32 cellular contexts compared by ENCODE assay signal in genomic region chr6:159257846-159258245, GRCh38.
DNase-seq lines count a peak whose midpoint lies in the region; ATAC-seq and TF ChIP-seq lines count a peak whose summit lies in the region.
"Had no signal": no experiment of that assay in that cellular context is flagged by ENCODE, and none has a peak within 500 bp of the region (broad histone marks: within the 10 kb centered on the region; RNA-seq: fewer than 3 reads in every experiment).

No MANE protein-coding gene starts in this region.

- 68 to 85% methylated on average over 6 of the region's 6 CpGs for WGBS in aorta, 2 donors

- intact Hi-C loops in aorta (cut with DNase I), result loop anchor here (5.0 to 10.0 kb wide), 4 partner anchors 49 to 337 kb away; no protein-coding TSS in a partner anchor

- H3K9me3 ChIP-seq in aorta (ENCODE audit: control insufficient read depth, low read length), result no peaks in the 10 kb centered on the region
- H3K9me3 ChIP-seq: BLaER1, lower lobe of right lung, stomach, tibial artery had no signal

- H3K4me3 ChIP-seq in cardiac fibroblast (replicated peaks in 1 of 2; ENCODE audit: low read depth in 2 of 2, low read length in 2 of 2), result no peak overlapping the region
- H3K4me3 ChIP-seq in aorta (ENCODE audit: low read length in 2 of 2), result no peak overlapping the region
- H3K4me3 ChIP-seq: BLaER1, dorsolateral prefrontal cortex, K562, lower lobe of right lung, PC-9, stomach, tibial artery had no signal

- no peak overlapping the region for H3K27ac ChIP-seq in aorta (ENCODE audit: low read depth in 1 of 2, low read length in 2 of 2)
- H3K27ac ChIP-seq: BLaER1, dorsolateral prefrontal cortex, lower lobe of right lung, PC-9, stomach, tibial artery had no signal

- TF ChIP-seq CTCF in cardiac fibroblast (IDR thresholded peaks at IDR 0.05; ENCODE audit: low read depth, low read length), result no peak

- peaks cover 0 to 4% of the 10 kb centered on the region in 2 donors for H3K4me1 ChIP-seq in aorta (ENCODE audit: control insufficient read depth in 1 of 2, insufficient read depth in 2 of 2, low read length in 2 of 2)
- H3K4me1 ChIP-seq: BLaER1, lower lobe of right lung had no signal

- H3K27me3 ChIP-seq in aorta (ENCODE audit: control insufficient read depth in 1 of 2, insufficient read depth in 2 of 2, low read length in 1 of 2), result no peaks in the 10 kb centered on the region
- H3K27me3 ChIP-seq: BLaER1, stomach, tibial artery had no signal

- ATAC-seq in aorta (ENCODE audit: low FRiP score) (peak; percentile 45), HG03442 (IDR thresholded peaks at IDR 0.05; ENCODE audit: unreplicated experiment) (no peak)
- ATAC-seq: activated naive CD8-positive, alpha-beta T cell treated with anti-CD3 and anti-CD28 coated beads, Interleukin-2, amount 50 U/mL, for 24 hours; K562; lower lobe of right lung; natural killer cell; SK-N-SH treated with all-trans-retinoic acid at 6 μM for 48 hours; T-helper 17 cell had no signal

- H3K36me3 ChIP-seq in aorta (ENCODE audit: control insufficient read depth in 1 of 2, insufficient read depth in 2 of 2, low read length in 1 of 2), result no peaks in the 10 kb centered on the region
- H3K36me3 ChIP-seq: BLaER1, lower lobe of right lung, stomach, tibial artery had no signal

- DNase-seq in stimulated activated CD4-positive, alpha-beta T cell treated with anti-CD3 and anti-CD28 coated beads, Interleukin-1b, Interleukin-23, amount 100 ng/mL, for 48 hours, result peak; percentile 8
- no peak for DNase-seq in stimulated activated CD4-positive, alpha-beta T cell treated with anti-CD3 and anti-CD28 coated beads, Interleukin-2, amount 100 ng/mL, for 24 hours
- DNase-seq in cardiac fibroblast (ENCODE audit: low read depth in 2 of 2), result peak; percentile 12 to 21
- peak; percentile 15 for DNase-seq in kidney tubule cell (ENCODE audit: low spot score)
- peak in 1 of 2 donors; percentile 59 for DNase-seq in aorta
- no peak for DNase-seq in activated CD8-positive, alpha-beta memory T cell treated with anti-CD3 and anti-CD28 coated beads, Interleukin-2, amount 50 U/mL, for 4 hours
- DNase-seq in AML-193 (lab: John Stamatoyannopoulos, UW), result no peak
- DNase-seq: activated CD4-positive, alpha-beta T cell treated with anti-CD3 and anti-CD28 coated beads, Interleukin-2, amount 50 U/mL, for 48 hours; activated naive CD4-positive, alpha-beta T cell; activated naive CD8-positive, alpha-beta T cell treated with anti-CD3 and anti-CD28 coated beads, Interleukin-2, amount 50 U/mL, for 24 hours; DMS 273 treated with DMSO at 0.1 percent for 48 hours; dorsolateral prefrontal cortex; H7; head of caudate nucleus; kidney; lower lobe of right lung; natural killer cell; NCI-H1417; NCI-H2029; NCI-H226; NCI-H69; occipital lobe; PC-9; Right ventricle myocardium superior; stimulated activated CD8-positive, alpha-beta memory T cell treated with anti-CD3 and anti-CD28 coated beads, Interleukin-4, amount 100 ng/mL, for 48 hours; stomach; T-helper 17 cell had no signal

Comparison
In these comparisons a context has a peak if more than half of its experiments do, and no peak if none do; other contexts are left out.
1. DNase-seq: peak in stimulated activated CD4-positive, alpha-beta T cell treated with anti-CD3 and anti-CD28 coated beads, Interleukin-1b, Interleukin-23, amount 100 ng/mL, for 48 hours (single experiment), cardiac fibroblast (2 of 2) and kidney tubule cell (single experiment); none in stimulated activated CD4-positive, alpha-beta T cell treated with anti-CD3 and anti-CD28 coated beads, Interleukin-2, amount 100 ng/mL, for 24 hours (0 of 2), activated CD8-positive, alpha-beta memory T cell treated with anti-CD3 and anti-CD28 coated beads, Interleukin-2, amount 50 U/mL, for 4 hours (single experiment) and AML-193 (0 of 2).